9 cellular contexts compared by ENCODE assay signal in the genomic region with DNA sequence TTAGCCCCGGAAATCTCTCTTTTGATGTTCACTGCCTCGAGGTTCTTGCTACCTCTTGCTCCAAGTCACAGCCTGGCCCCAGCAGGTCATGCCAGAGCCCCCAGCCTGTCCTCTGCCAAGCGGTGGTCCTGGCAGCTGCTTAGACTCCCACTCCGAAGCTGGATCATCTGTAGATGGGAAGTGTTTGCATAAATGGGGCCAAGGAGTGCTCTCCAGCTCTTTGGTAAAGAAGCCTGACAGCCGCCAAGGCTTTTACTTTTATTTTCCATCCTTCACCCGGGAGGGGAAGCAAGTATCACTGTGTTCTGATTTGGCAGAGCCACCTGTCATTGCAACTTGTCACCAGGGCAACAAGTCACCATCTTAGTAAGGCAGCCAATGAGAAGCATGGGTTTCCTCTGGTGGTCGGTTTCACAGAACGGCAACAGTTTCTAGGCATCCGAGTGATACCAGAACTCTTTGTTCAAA. TPM values are rescaled to one million over a fixed set of nuclear protein-coding genes. Genes with fewer than 3 reads are reported as not detected.
A peak's percentile ranks its signal among the peaks of the same experiment; 100 is the strongest.
DNase-seq lines count a peak whose midpoint lies in the region; ATAC-seq, FAIRE-seq and TF ChIP-seq lines count a peak whose summit lies in the region.
"Had no signal": no experiment of that assay in that cellular context is flagged by ENCODE, and none has a peak within 500 bp of the region (broad histone marks: within the 10 kb centered on the region; RNA-seq: fewer than 3 reads in every experiment).

No MANE protein-coding gene starts in this region.

- H3K4me3 ChIP-seq in mesendoderm (ENCODE audit: low read length) (no peak overlapping the region), small intestine (ENCODE audit: low read depth in 1 of 2, low read length in 2 of 2) (no peak overlapping the region), ovary (no peak overlapping the region)

- intact Hi-C loops in ovary (cut with DNase I): no loop called here

- no peak for FAIRE-seq in D721Med (lab: Jason Lieb, UNC)
- no peak for FAIRE-seq in small intestine (lab: Jason Lieb, UNC)

- no peaks in the 10 kb centered on the region for H3K27me3 Mint-ChIP-seq in T-helper 17 cell

- peak overlapping the region; percentile 73 for H3K4me3 Mint-ChIP-seq in T-helper 17 cell

- no peaks in the 10 kb centered on the region for H3K9me3 ChIP-seq in T-helper 17 cell (ENCODE audit: control insufficient read depth, low read length, poor library complexity, severe bottlenecking)
- H3K9me3 ChIP-seq in small intestine (ENCODE audit: control insufficient read depth, low read depth): no peaks in the 10 kb centered on the region
- no peaks in the 10 kb centered on the region for H3K9me3 ChIP-seq in ovary

- no peak for TF ChIP-seq CTCF in D721Med (IDR thresholded peaks at IDR 0.05; ENCODE audit: insufficient read depth, missing control alignments)
- TF ChIP-seq CTCF in ovary (IDR thresholded peaks at IDR 0.05): no peak

- no peak overlapping the region for H2BK120ac ChIP-seq in mesendoderm (ENCODE audit: low read depth, low read length)

- no peak overlapping the region for H3K18ac ChIP-seq in mesendoderm (ENCODE audit: low read length)

- no peak overlapping the region for H2BK5ac ChIP-seq in mesendoderm (ENCODE audit: low read length)

- DNase-seq in T-helper 17 cell (no peak), mesendoderm (peak; percentile 28), D721Med (ENCODE audit: insufficient read length, low spot score) (no peak), GM03348 (ENCODE audit: low spot score) (no peak), small intestine (no peak), ovary (no peak)

- H3K36me3 ChIP-seq in mesendoderm (ENCODE audit: control insufficient read depth, insufficient read depth, low read length): no peaks in the 10 kb centered on the region
- H3K36me3 ChIP-seq in small intestine (ENCODE audit: control insufficient read depth in 2 of 2, insufficient read depth in 2 of 2, low read length in 2 of 2): no peaks in the 10 kb centered on the region
- H3K36me3 ChIP-seq in ovary: no peaks in the 10 kb centered on the region

- no peak overlapping the region for H4K8ac ChIP-seq in mesendoderm (ENCODE audit: low read depth, low read length)

- no peak overlapping the region for H2BK15ac ChIP-seq in mesendoderm (replicated peaks; ENCODE audit: low read depth)

- H3K4me2 ChIP-seq in mesendoderm (ENCODE audit: low read length): no peak overlapping the region
- H3K4me2 ChIP-seq: KMS-11 had no signal

- no peak overlapping the region for H3K23ac ChIP-seq in mesendoderm (ENCODE audit: low read length)

- H3K27me3 ChIP-seq in mesendoderm (ENCODE audit: insufficient read depth, low read length, poor library complexity) (no peaks in the 10 kb centered on the region), small intestine (ENCODE audit: control insufficient read depth in 2 of 2, insufficient read depth in 2 of 2, low read length in 2 of 2) (no peaks in the 10 kb centered on the region), ovary (no peaks in the 10 kb centered on the region)

- peaks cover 13% of the 10 kb centered on the region for H3K4me1 Mint-ChIP-seq in T-helper 17 cell

- H3K27ac Mint-ChIP-seq in T-helper 17 cell: peak overlapping the region; percentile 88

- no peak overlapping the region for H3K9ac ChIP-seq in mesendoderm (ENCODE audit: low read length)
- H3K9ac ChIP-seq: KMS-11 had no signal

- H3K79me1 ChIP-seq in mesendoderm (ENCODE audit: low read length): no peaks in the 10 kb centered on the region

- ATAC-seq in GM18517 (IDR thresholded peaks at IDR 0.05; ENCODE audit: unreplicated experiment) (peak; percentile 71), HG02571 (IDR thresholded peaks at IDR 0.05; ENCODE audit: unreplicated experiment) (peak; percentile 68), T-helper 17 cell (peak; percentile 94)

- no peaks in the 10 kb centered on the region for H3K79me2 ChIP-seq in mesendoderm (ENCODE audit: control insufficient read depth, insufficient read depth, low read length)

- no peak overlapping the region for H3K4ac ChIP-seq in mesendoderm (ENCODE audit: low read depth, low read length)

- no peaks in the 10 kb centered on the region for H3K36me3 Mint-ChIP-seq in T-helper 17 cell (ENCODE audit: low read depth)

- no peak overlapping the region for H4K5ac ChIP-seq in mesendoderm (ENCODE audit: low read length)

- H2AK5ac ChIP-seq in mesendoderm (ENCODE audit: low read length): no peak overlapping the region

- H3K27ac ChIP-seq in mesendoderm (ENCODE audit: low read depth, low read length) (no peak overlapping the region), small intestine (ENCODE audit: low read depth in 1 of 2, low read length in 1 of 2) (no peak overlapping the region), ovary (no peak overlapping the region)
- H3K27ac ChIP-seq: KMS-11 had no signal

- WGBS in mesendoderm (ENCODE audit: extremely low coverage, insufficient coverage, low lambda C conversion rate): no CpG with 5 or more reads among the region's 9 CpGs
- WGBS in small intestine, 3 donors: 27 to 43% (median 28%) methylated on average over 9 of the region's 9 CpGs
- 15 to 31% (median 17%) methylated on average over 9 of the region's 9 CpGs for WGBS in ovary, 3 donors

- H3K56ac ChIP-seq in mesendoderm (ENCODE audit: low read length): no peak overlapping the region

- TF ChIP-seq EP300 in ovary (IDR thresholded peaks at IDR 0.05): no peak

- H3K4me1 ChIP-seq in mesendoderm (ENCODE audit: control insufficient read depth, low read depth, low read length) (no peaks in the 10 kb centered on the region), small intestine (ENCODE audit: control insufficient read depth in 2 of 2, insufficient read depth in 1 of 2, low read depth in 1 of 2, low read length in 1 of 2) (no peaks in the 10 kb centered on the region), ovary (ENCODE audit: insufficient read depth) (no peaks in the 10 kb centered on the region)

- no peak for TF ChIP-seq POLR2A in ovary (IDR thresholded peaks at IDR 0.05)

RNA-seq across cellular contexts. Expression of gene RETN, which starts 10.6 kb away (rescaled TPM):
- total RNA-seq in T-helper 17 cell (not detected), ovary (under 1 TPM in 1 of 7 donors, not detected in 6; 0.52 TPM)
- polyA plus RNA-seq in mesendoderm (2013, experiment 1 of 2): not detected
- not detected for polyA plus RNA-seq in mesendoderm (2013, experiment 2 of 2)
- polyA plus RNA-seq in small intestine (10 to 100 TPM in 1 of 3 donors, 1 to 10 TPM in 1, not detected in 1; 8.1 to 10.2 TPM), ovary (under 1 TPM; 0.46 to 0.48 TPM)

RNA-seq across cellular contexts. Expression of gene MCEMP1, which starts 18.6 kb away (rescaled TPM):
- total RNA-seq in T-helper 17 cell: under 1 TPM; 0.52 to 0.68 TPM
- polyA plus RNA-seq in mesendoderm (2013, experiment 1 of 2): 0.06 TPM
- polyA plus RNA-seq in mesendoderm (2013, experiment 2 of 2): not detected
- 1 to 10 TPM in 1 of 3 donors, under 1 TPM in 2; 0.45 to 1.4 (median 0.52) TPM for polyA plus RNA-seq in small intestine
- total RNA-seq in ovary: under 1 TPM in 3 of 7 donors, not detected in 4; 0.23 to 0.83 (median 0.27) TPM
- under 1 TPM in 1 of 2 donors, not detected in 1; 0.06 TPM for polyA plus RNA-seq in ovary

RNA-seq across cellular contexts. Expression of gene STXBP2, which starts 21.3 kb away (rescaled TPM):
- 100 to 1,000 TPM; 256 to 274 TPM for total RNA-seq in T-helper 17 cell
- 24.9 TPM for polyA plus RNA-seq in mesendoderm (2013, experiment 1 of 2)
- 26.5 TPM for polyA plus RNA-seq in mesendoderm (2013, experiment 2 of 2)
- 100 to 1,000 TPM in 2 of 3 donors, 10 to 100 TPM in 1; 95.2 to 271 (median 200) TPM for polyA plus RNA-seq in small intestine
- 10 to 100 TPM in 4 of 7 donors, 1 to 10 TPM in 3; 4.9 to 35.6 (median 11.4) TPM for total RNA-seq in ovary
- 10 to 100 TPM in 1 of 2 donors, 1 to 10 TPM in 1; 8.2 to 25.0 TPM for polyA plus RNA-seq in ovary

RNA-seq across cellular contexts. Expression of gene TRAPPC5, which starts 22.4 kb away (rescaled TPM):
- total RNA-seq in T-helper 17 cell (10 to 100 TPM; 55.5 to 69.8 TPM), ovary (100 to 1,000 TPM in 1 of 7 donors, 10 to 100 TPM in 6; 44.0 to 111 (median 69.3) TPM)
- polyA plus RNA-seq in mesendoderm (2013, experiment 1 of 2): 49.3 TPM
- 53.5 TPM for polyA plus RNA-seq in mesendoderm (2013, experiment 2 of 2)
- polyA plus RNA-seq in small intestine (100 to 1,000 TPM in 2 of 3 donors, 10 to 100 TPM in 1; 71.6 to 166 (median 119) TPM), ovary (10 to 100 TPM in 1 of 2 donors, under 1 TPM in 1; 0.32 to 57.2 TPM)

RNA-seq across cellular contexts. Expression of gene PCP2, which starts 24.7 kb away (rescaled TPM):
- total RNA-seq in T-helper 17 cell (1 to 10 TPM; 2.0 to 9.1 TPM), ovary (under 1 TPM in 2 of 7 donors, not detected in 5; 0.38 to 0.50 TPM)
- not detected for polyA plus RNA-seq in mesendoderm (2013, experiment 1 of 2)
- not detected for polyA plus RNA-seq in mesendoderm (2013, experiment 2 of 2)
- polyA plus RNA-seq in small intestine (1 to 10 TPM in 2 of 3 donors, under 1 TPM in 1; 0.63 to 7.3 (median 2.9) TPM), ovary (under 1 TPM in 1 of 2 donors, not detected in 1; 0.40 TPM)

Comparison
In these comparisons a context has a peak if more than half of its experiments do, and no peak if none do; other contexts are left out.
1. RNA of gene STXBP2, which starts 21.3 kb away (total RNA-seq): 256 to 274 TPM in T-helper 17 cell; 4.9 to 35.6 TPM in ovary; every median in the first group is over 4 times any median in the second.
2. Peak in every context shown above with its lines, with median percentiles within 50 percentile points of each other: ATAC-seq.